ENCODE assay signal across 18 cellular contexts in genomic region chr1:151718011-151718431, GRCh38. TPM values are rescaled to one million over a fixed set of nuclear protein-coding genes. Genes with fewer than 3 reads are reported as not detected.
DNase-seq lines count a peak whose midpoint lies in the region; ATAC-seq, FAIRE-seq and TF ChIP-seq lines count a peak whose summit lies in the region.
"Had no signal": no experiment of that assay in that cellular context is flagged by ENCODE, and none has a peak within 500 bp of the region (broad histone marks: within the 10 kb centered on the region; RNA-seq: fewer than 3 reads in every experiment).

No MANE protein-coding gene starts in this region.

- H3K9me3 Mint-ChIP-seq in chondrocyte (ENCODE audit: low read depth) (no peaks in the 10 kb centered on the region), neural crest cell (no peaks in the 10 kb centered on the region)
- H3K9me3 Mint-ChIP-seq: activated CD4-positive, alpha-beta T cell treated with anti-CD3 and anti-CD28 coated beads, Interleukin-2, amount 10 ng/mL, durations not matched to agents 24 days and 14 days had no signal

- no peak overlapping the region for H3K4me3 ChIP-seq in foreskin fibroblast (ENCODE audit: low read depth in 1 of 2, low read length in 2 of 2)
- H3K4me3 ChIP-seq: esophagus squamous epithelium, mucosa of descending colon, pancreas, upper lobe of left lung had no signal

- no peak for ATAC-seq in HG02571 (IDR thresholded peaks at IDR 0.05; ENCODE audit: unreplicated experiment)
- ATAC-seq: mucosa of descending colon had no signal

- FAIRE-seq in D721Med (lab: Jason Lieb, UNC) = no peak
- FAIRE-seq: astrocyte, pancreas had no signal

- peaks cover 36% of the 10 kb centered on the region for H3K27me3 Mint-ChIP-seq in chondrocyte (ENCODE audit: low read depth)
- H3K27me3 Mint-ChIP-seq in neural crest cell (ENCODE audit: low read depth) = peaks cover 69% of the 10 kb centered on the region

- peak; percentile 23 for DNase-seq in DMS53 (lab: John Stamatoyannopoulos, UW)
- no peak for DNase-seq in DMS53 treated with DMSO at 0.1 percent for 48 hours (lab: John Stamatoyannopoulos, UW; ENCODE audit: unreplicated experiment)
- DNase-seq in NCI-H1694 (lab: John Stamatoyannopoulos, UW) = peak; percentile 35
- no peak for DNase-seq in chondrocyte (ENCODE audit: low spot score)
- no peak for DNase-seq in neural crest cell (ENCODE audit: low read depth, low spot score)
- DNase-seq in foreskin fibroblast = no peak
- DNase-seq in D721Med (ENCODE audit: insufficient read length, low spot score) = no peak
- DNase-seq: activated CD4-positive, alpha-beta T cell treated with anti-CD3 and anti-CD28 coated beads, Interleukin-2, amount 10 ng/mL, durations not matched to agents 24 days and 14 days; activated CD8-positive, alpha-beta memory T cell treated with anti-CD3 and anti-CD28 coated beads, Interleukin-2, amount 50 U/mL, for 48 hours; activated naive CD4-positive, alpha-beta T cell; esophagus squamous epithelium; mucosa of descending colon; pancreas; T-helper 9 cell had no signal

- peaks cover 38% of the 10 kb centered on the region for H3K4me1 Mint-ChIP-seq in chondrocyte (ENCODE audit: low read depth)
- H3K4me1 Mint-ChIP-seq in neural crest cell = peaks cover 53% of the 10 kb centered on the region

- H3K27ac Mint-ChIP-seq in chondrocyte (ENCODE audit: unreplicated experiment) (peak overlapping the region; percentile 66), neural crest cell (ENCODE audit: unreplicated experiment) (no peak overlapping the region)
- H3K27ac Mint-ChIP-seq: activated CD4-positive, alpha-beta T cell treated with anti-CD3 and anti-CD28 coated beads, Interleukin-2, amount 10 ng/mL, durations not matched to agents 24 days and 14 days had no signal

- TF ChIP-seq CTCF in chondrocyte (IDR thresholded peaks at IDR 0.05) = no peak
- TF ChIP-seq CTCF in neural crest cell (conservative IDR thresholded peaks at IDR 0.05) = no peak
- TF ChIP-seq CTCF in foreskin fibroblast (IDR thresholded peaks at IDR 0.05; ENCODE audit: low read depth, low read length) = no peak
- TF ChIP-seq CTCF in D721Med (IDR thresholded peaks at IDR 0.05; ENCODE audit: insufficient read depth, missing control alignments) = no peak

- H3K4me3 Mint-ChIP-seq in chondrocyte (ENCODE audit: unreplicated experiment) (no peak overlapping the region), neural crest cell (peak overlapping the region; percentile 82)
- H3K4me3 Mint-ChIP-seq: activated CD4-positive, alpha-beta T cell treated with anti-CD3 and anti-CD28 coated beads, Interleukin-2, amount 10 ng/mL, durations not matched to agents 24 days and 14 days had no signal

- peaks cover 4% of the 10 kb centered on the region for H3K36me3 Mint-ChIP-seq in chondrocyte (ENCODE audit: low read depth)
- H3K36me3 Mint-ChIP-seq in neural crest cell (ENCODE audit: low read depth) = no peaks in the 10 kb centered on the region

RNA-seq across cellular contexts. Expression of gene CELF3, which starts 1.4 kb away (rescaled TPM):
- total RNA-seq in chondrocyte (not detected in 3 replicates), neural crest cell (21.7 and 22.0 TPM in 2 replicates)
- total RNA-seq: activated CD4-positive, alpha-beta T cell treated with anti-CD3 and anti-CD28 coated beads, Interleukin-2, amount 10 ng/mL, durations not matched to agents 24 days and 14 days; astrocyte; MCF 10A had no signal

RNA-seq across cellular contexts. Expression of gene RIIAD1, which starts 3.3 kb away (rescaled TPM):
- not detected in 3 replicates for total RNA-seq in chondrocyte
- 0.14 TPM in 1 of 2 replicates, not detected in the other for total RNA-seq in neural crest cell
- total RNA-seq: activated CD4-positive, alpha-beta T cell treated with anti-CD3 and anti-CD28 coated beads, Interleukin-2, amount 10 ng/mL, durations not matched to agents 24 days and 14 days; astrocyte; esophagus squamous epithelium; MCF 10A; mucosa of descending colon had no signal

RNA-seq across cellular contexts. Expression of gene MRPL9, which starts 45.3 kb away (rescaled TPM):
- 48.3 to 58.2 TPM (median 55.5 TPM) in 3 replicates for total RNA-seq in chondrocyte
- total RNA-seq in neural crest cell = 121 and 129 TPM in 2 replicates

Comparison
In these comparisons a context has a peak if more than half of its experiments do, and no peak if none do; other contexts are left out.
1. DNase-seq: peak in DMS53 (single experiment) and NCI-H1694 (single experiment); none in DMS53 treated with DMSO at 0.1 percent for 48 hours (single experiment), chondrocyte (single experiment), neural crest cell (single experiment), foreskin fibroblast (0 of 2) and D721Med (single experiment).
2. RNA of gene CELF3, which starts 1.4 kb away (total RNA-seq): 21.7 to 22.0 TPM in neural crest cell; not detected in chondrocyte; every median in the first group is over 10 times any median in the second.